Comparison of ENCODE assay signal across 8 cellular contexts in genomic region chr1:155745284-155746228, GRCh38. TPM values are rescaled to one million over a fixed set of nuclear protein-coding genes. Genes with fewer than 3 reads are reported as not detected.
A peak's percentile ranks its signal among the peaks of the same experiment; 100 is the strongest.
DNase-seq lines count a peak whose midpoint lies in the region; ATAC-seq, FAIRE-seq and TF ChIP-seq lines count a peak whose summit lies in the region.
"Not testable (repeated sequence)": the region's sequence is repeated elsewhere in the genome, so short reads cannot be mapped to it uniquely, and the experiment has no call there.

No MANE protein-coding gene starts in this region.

- H3K27me3 Mint-ChIP-seq in Caco-2 (ENCODE audit: insufficient read depth, unreplicated experiment); activated CD8-positive, alpha-beta memory T cell treated with anti-CD3 and anti-CD28 coated beads, Interleukin-2, amount 10 ng/mL, durations not matched to agents 7 days and 5 days: not testable (repeated sequence)

- H3K9me3 Mint-ChIP-seq in Caco-2 (ENCODE audit: unreplicated experiment); activated CD8-positive, alpha-beta memory T cell treated with anti-CD3 and anti-CD28 coated beads, Interleukin-2, amount 10 ng/mL, durations not matched to agents 7 days and 5 days (ENCODE audit: low read depth): not testable (repeated sequence)

- CTCF ChIA-PET in Caco-2 (lab: Charles Lee), result not testable (repeated sequence)
- CTCF ChIA-PET in activated CD8-positive, alpha-beta memory T cell treated with anti-CD3 and anti-CD28 coated beads, Interleukin-2, amount 10 ng/mL, durations not matched to agents 7 days and 5 days (lab: Charles Lee), result interaction anchor here (0.6 to 1.3 kb wide), 6 partner anchors 33 to 494 kb away, joined by 3 to 4 read pairs (median 3); partner anchors contain the start of gene SYT11

- BruUV-seq in Caco-2 (replicated peaks; lab: Mats Ljungman, UMichigan), result not testable (repeated sequence)

- ATAC-seq in GM21381 (IDR thresholded peaks at IDR 0.05; ENCODE audit: unreplicated experiment), result peak; percentile 94
- peak; percentile 97 for ATAC-seq in activated CD8-positive, alpha-beta memory T cell treated with anti-CD3 and anti-CD28 coated beads, Interleukin-2, amount 10 ng/mL, durations not matched to agents 7 days and 5 days

- H3K4me3 Mint-ChIP-seq in Caco-2 (ENCODE audit: unreplicated experiment), result peak overlapping the region; percentile 96
- H3K4me3 Mint-ChIP-seq in activated CD8-positive, alpha-beta memory T cell treated with anti-CD3 and anti-CD28 coated beads, Interleukin-2, amount 10 ng/mL, durations not matched to agents 7 days and 5 days, result peak overlapping the region; percentile 82

- peaks cover 27% of the 10 kb centered on the region for H3K36me3 Mint-ChIP-seq in Caco-2 (ENCODE audit: insufficient read depth, unreplicated experiment)
- not testable (repeated sequence) for H3K36me3 Mint-ChIP-seq in activated CD8-positive, alpha-beta memory T cell treated with anti-CD3 and anti-CD28 coated beads, Interleukin-2, amount 10 ng/mL, durations not matched to agents 7 days and 5 days

- FAIRE-seq in HTR-8/SVneo (lab: Jason Lieb, UNC), result peak; percentile 48

- intact Hi-C loops in Caco-2 (cut with micrococcal nuclease; ENCODE audit: unreplicated experiment), result not testable (repeated sequence)

- H3K9me3 ChIP-seq in Caco-2; endocrine pancreas (ENCODE audit: control insufficient read depth, low read length): not testable (repeated sequence)

- not testable (repeated sequence) for H3K4me1 ChIP-seq in Caco-2; endocrine pancreas (ENCODE audit: control insufficient read depth, insufficient read depth, low read length)

- H3K36me3 ChIP-seq in Caco-2 (ENCODE audit: control insufficient read depth, insufficient read depth, low read length); endocrine pancreas (ENCODE audit: control insufficient read depth, insufficient read depth, low read length): not testable (repeated sequence)

- peak overlapping the region; percentile 69 for H3K9ac ChIP-seq in endocrine pancreas (ENCODE audit: control insufficient read depth, insufficient read depth, low read length)

- TF ChIP-seq CTCF in Caco-2 (IDR thresholded peaks at IDR 0.05; ENCODE audit: insufficient read depth in 1 of 2, low read depth in 1 of 2, low read length in 1 of 2, severe bottlenecking in 1 of 2, unreplicated experiment in 1 of 2), result not testable (repeated sequence)

- peak overlapping the region; percentile 74 for H3K4me3 ChIP-seq in Caco-2 (ENCODE audit: low read depth, low read length)
- H3K4me3 ChIP-seq in endocrine pancreas (ENCODE audit: control insufficient read depth, insufficient read depth, low read length), result peak overlapping the region; percentile 98

- DNase-seq in Caco-2 (peak; percentile 95 to 97), HTR-8/SVneo (ENCODE audit: insufficient read length, low spot score) (peak; percentile 71), NOMO-1 treated with DMSO at 0.1 percent for 48 hours (lab: John Stamatoyannopoulos, UW; ENCODE audit: unreplicated experiment) (peak; percentile 96), mesenteric fat pad (ENCODE audit: low spot score) (peak; percentile 95)
- peak; percentile 97 for DNase-seq in activated CD8-positive, alpha-beta memory T cell treated with anti-CD3 and anti-CD28 coated beads, Interleukin-2, amount 10 ng/mL, durations not matched to agents 7 days and 5 days
- peak; percentile 82 for DNase-seq in stimulated activated CD8-positive, alpha-beta memory T cell treated with anti-CD3 and anti-CD28 coated beads, Interleukin-15, amount 100 ng/mL, for 1 hour (ENCODE audit: low read depth)

- POLR2A ChIA-PET in Caco-2 (lab: Charles Lee), result not testable (repeated sequence)

- peak overlapping the region; percentile 84 for H3K27ac Mint-ChIP-seq in Caco-2 (ENCODE audit: unreplicated experiment)
- H3K27ac Mint-ChIP-seq in activated CD8-positive, alpha-beta memory T cell treated with anti-CD3 and anti-CD28 coated beads, Interleukin-2, amount 10 ng/mL, durations not matched to agents 7 days and 5 days, result peak overlapping the region; percentile 81

- H3K27me3 ChIP-seq in Caco-2 (replicated peaks; ENCODE audit: control insufficient read depth, insufficient read depth, low read length); endocrine pancreas (ENCODE audit: control insufficient read depth, insufficient read depth, low read length): not testable (repeated sequence)

- H3K4me1 Mint-ChIP-seq in Caco-2 (ENCODE audit: low read depth, unreplicated experiment); activated CD8-positive, alpha-beta memory T cell treated with anti-CD3 and anti-CD28 coated beads, Interleukin-2, amount 10 ng/mL, durations not matched to agents 7 days and 5 days: not testable (repeated sequence)

RNA-seq across cellular contexts. Expression of gene DAP3, which starts 56.7 kb away (rescaled TPM):
- total RNA-seq in Caco-2 (2022) (165 and 185 TPM in 2 replicates), mesenteric fat pad (94.6 TPM)
- 100 to 1,000 TPM; 140 to 145 TPM for total RNA-seq in activated CD8-positive, alpha-beta memory T cell treated with anti-CD3 and anti-CD28 coated beads, Interleukin-2, amount 10 ng/mL, durations not matched to agents 7 days and 5 days

RNA-seq across cellular contexts. Expression of gene YY1AP1, which starts 57.0 kb away (rescaled TPM):
- total RNA-seq in Caco-2 (2022) (61.1 and 63.0 TPM in 2 replicates), mesenteric fat pad (62.5 TPM)
- total RNA-seq in activated CD8-positive, alpha-beta memory T cell treated with anti-CD3 and anti-CD28 coated beads, Interleukin-2, amount 10 ng/mL, durations not matched to agents 7 days and 5 days, result 10 to 100 TPM; 74.2 to 82.3 TPM

Comparison
In these comparisons a context has a peak if more than half of its experiments do, and no peak if none do; other contexts are left out.
1. Peak in every context shown above with its lines: DNase-seq, ATAC-seq and H3K4me3 ChIP-seq.